Comparison of ENCODE assay signal across 20 cellular contexts in the genomic region with DNA sequence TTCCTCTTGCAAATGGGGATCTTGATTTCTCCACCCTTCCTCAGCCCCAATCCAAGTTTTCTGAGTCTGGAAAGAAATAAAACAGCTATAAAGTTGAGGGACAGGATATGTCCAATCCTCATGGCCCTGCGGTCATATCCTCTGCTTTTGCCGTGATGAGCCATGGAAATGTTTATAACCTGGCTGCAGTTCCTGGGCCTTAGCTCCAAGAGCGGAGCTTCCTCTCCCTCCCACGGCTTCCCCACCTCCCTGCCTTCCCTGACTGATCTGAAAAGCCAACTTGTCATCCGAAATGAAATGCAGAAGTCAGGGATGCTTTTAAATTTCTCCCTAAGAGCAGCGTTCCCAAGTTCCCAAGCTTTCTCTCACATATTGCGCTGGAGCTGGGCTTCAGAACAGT.
DNase-seq lines count a peak whose midpoint lies in the region; ATAC-seq and TF ChIP-seq lines count a peak whose summit lies in the region.
"Had no signal": no experiment of that assay in that cellular context is flagged by ENCODE, and none has a peak within 500 bp of the region (broad histone marks: within the 10 kb centered on the region; RNA-seq: fewer than 3 reads in every experiment).

No MANE protein-coding gene starts in this region.

- intact Hi-C loops in esophagus squamous epithelium (cut with DNase I), result no loop called here
- intact Hi-C loops in activated CD4-positive, alpha-beta T cell treated with anti-CD3 and anti-CD28 coated beads for 36 hours (cut with DNase I, micrococcal nuclease), result no loop called here

- H3K27me3 ChIP-seq in esophagus squamous epithelium, result no peaks in the 10 kb centered on the region
- no peaks in the 10 kb centered on the region for H3K27me3 ChIP-seq in suprapubic skin

- no peak for TF ChIP-seq POLR2A in esophagus squamous epithelium (IDR thresholded peaks at IDR 0.05)
- TF ChIP-seq POLR2A in suprapubic skin (IDR thresholded peaks at IDR 0.05), result no peak

- CTCF ChIA-PET in T-cell (lab: Charles Lee), result no interaction called here
- CTCF ChIA-PET in activated CD4-positive, alpha-beta T cell treated with anti-CD3 and anti-CD28 coated beads for 36 hours (lab: Charles Lee), result interaction anchor here (0.6 kb wide), 1 partner anchor 20 kb away, joined by 3 read pairs; no protein-coding TSS in a partner anchor

- ATAC-seq in T-cell (replicated peaks in 1 of 4), result no peak
- no peak for ATAC-seq in activated CD4-positive, alpha-beta T cell treated with anti-CD3 and anti-CD28 coated beads for 36 hours
- ATAC-seq: activated T-helper 17 cell treated with anti-CD3 and anti-CD28 coated beads, Interleukin-2, amount 50 U/mL, for 72 hours; stimulated activated naive CD8-positive, alpha-beta T cell treated with anti-CD3 and anti-CD28 coated beads, Interleukin-15, Interleukin-2, amounts not matched to agents 100 U/mL and 50 U/mL, for 24 hours had no signal

- H3K27me3 Mint-ChIP-seq in neural crest cell (ENCODE audit: low read depth), result no peaks in the 10 kb centered on the region
- peaks cover 0 to 4% of the 10 kb centered on the region in 2 donors for H3K27me3 Mint-ChIP-seq in T-cell
- no peaks in the 10 kb centered on the region for H3K27me3 Mint-ChIP-seq in activated CD4-positive, alpha-beta T cell treated with anti-CD3 and anti-CD28 coated beads for 36 hours
- H3K27me3 Mint-ChIP-seq: activated CD4-positive, alpha-beta T cell treated with anti-CD3 and anti-CD28 coated beads, Interleukin-2, amount 10 ng/mL, durations not matched to agents 24 days and 14 days; activated naive CD8-positive, alpha-beta T cell; activated T-helper 17 cell treated with anti-CD3 and anti-CD28 coated beads, Interleukin-2, amount 50 U/mL, for 72 hours; CD4-positive, alpha-beta T cell had no signal

- peak overlapping the region; percentile 64 for H3K27ac Mint-ChIP-seq in neural crest cell (ENCODE audit: unreplicated experiment)
- H3K27ac Mint-ChIP-seq in T-cell, result no peak overlapping the region
- no peak overlapping the region for H3K27ac Mint-ChIP-seq in activated CD4-positive, alpha-beta T cell treated with anti-CD3 and anti-CD28 coated beads for 36 hours
- H3K27ac Mint-ChIP-seq: activated CD4-positive, alpha-beta T cell treated with anti-CD3 and anti-CD28 coated beads, Interleukin-2, amount 10 ng/mL, durations not matched to agents 24 days and 14 days; activated naive CD8-positive, alpha-beta T cell; activated T-helper 17 cell treated with anti-CD3 and anti-CD28 coated beads, Interleukin-2, amount 50 U/mL, for 72 hours; CD4-positive, alpha-beta T cell; immature natural killer cell had no signal

- H3K36me3 ChIP-seq in esophagus squamous epithelium (no peaks in the 10 kb centered on the region), suprapubic skin (no peaks in the 10 kb centered on the region)

- no peaks in the 10 kb centered on the region for H3K9me3 ChIP-seq in esophagus squamous epithelium
- no peaks in the 10 kb centered on the region for H3K9me3 ChIP-seq in suprapubic skin

- DNase-seq in GM03348 (ENCODE audit: low spot score), result peak; percentile 61
- no peak for DNase-seq in esophagus squamous epithelium (lab: John Stamatoyannopoulos, UW)
- no peak for DNase-seq in neural crest cell (ENCODE audit: low read depth, low spot score)
- no peak for DNase-seq in suprapubic skin (ENCODE audit: low spot score in 2 of 2)
- DNase-seq in T-cell, result no peak
- DNase-seq in effector CD4-positive, alpha-beta T cell, result no peak
- no peak for DNase-seq in DMS79 (lab: John Stamatoyannopoulos, UW)
- no peak for DNase-seq in activated CD4-positive, alpha-beta T cell treated with anti-CD3 and anti-CD28 coated beads for 36 hours
- DNase-seq: activated CD4-positive, alpha-beta T cell treated with anti-CD3 and anti-CD28 coated beads, Interleukin-2, amount 10 ng/mL, durations not matched to agents 24 days and 14 days; CD4-positive, alpha-beta T cell; effector memory CD4-positive, alpha-beta T cell; immature natural killer cell; NCI-H1694; NCI-H774; OCI-M1; SHP77; stimulated activated naive CD8-positive, alpha-beta T cell treated with anti-CD3 and anti-CD28 coated beads, Interleukin-15, Interleukin-2, amounts not matched to agents 100 U/mL and 50 U/mL, for 24 hours had no signal

- H3K4me1 ChIP-seq in esophagus squamous epithelium (peaks cover 0 to 12% (median 0%) of the 10 kb centered on the region in 3 donors), suprapubic skin (peaks cover 13% of the 10 kb centered on the region)

- H3K9me3 Mint-ChIP-seq in neural crest cell, result peaks cover 15% of the 10 kb centered on the region
- H3K9me3 Mint-ChIP-seq in T-cell, result peaks cover 0 to 3% (median 0%) of the 10 kb centered on the region in 3 donors
- no peaks in the 10 kb centered on the region for H3K9me3 Mint-ChIP-seq in activated CD4-positive, alpha-beta T cell treated with anti-CD3 and anti-CD28 coated beads for 36 hours (ENCODE audit: low read depth)
- H3K9me3 Mint-ChIP-seq: activated CD4-positive, alpha-beta T cell treated with anti-CD3 and anti-CD28 coated beads, Interleukin-2, amount 10 ng/mL, durations not matched to agents 24 days and 14 days; activated T-helper 17 cell treated with anti-CD3 and anti-CD28 coated beads, Interleukin-2, amount 50 U/mL, for 72 hours; CD4-positive, alpha-beta T cell had no signal

- H3K4me3 Mint-ChIP-seq in neural crest cell (no peak overlapping the region), T-cell (no peak overlapping the region)
- H3K4me3 Mint-ChIP-seq in activated CD4-positive, alpha-beta T cell treated with anti-CD3 and anti-CD28 coated beads for 36 hours, result no peak overlapping the region
- H3K4me3 Mint-ChIP-seq: activated CD4-positive, alpha-beta T cell treated with anti-CD3 and anti-CD28 coated beads, Interleukin-2, amount 10 ng/mL, durations not matched to agents 24 days and 14 days; activated naive CD8-positive, alpha-beta T cell; activated T-helper 17 cell treated with anti-CD3 and anti-CD28 coated beads, Interleukin-2, amount 50 U/mL, for 72 hours; CD4-positive, alpha-beta T cell; immature natural killer cell had no signal

- H3K27ac ChIP-seq in esophagus squamous epithelium (peak overlapping the region in 3 of 4 donors; percentile 55 to 70 (median 67)), suprapubic skin (peak overlapping the region; percentile 73)

- peaks cover 7% of the 10 kb centered on the region for H3K4me1 Mint-ChIP-seq in neural crest cell
- no peaks in the 10 kb centered on the region for H3K4me1 Mint-ChIP-seq in T-cell
- no peaks in the 10 kb centered on the region for H3K4me1 Mint-ChIP-seq in activated CD4-positive, alpha-beta T cell treated with anti-CD3 and anti-CD28 coated beads for 36 hours
- H3K4me1 Mint-ChIP-seq: activated CD4-positive, alpha-beta T cell treated with anti-CD3 and anti-CD28 coated beads, Interleukin-2, amount 10 ng/mL, durations not matched to agents 24 days and 14 days; activated T-helper 17 cell treated with anti-CD3 and anti-CD28 coated beads, Interleukin-2, amount 50 U/mL, for 72 hours; immature natural killer cell had no signal

- WGBS in esophagus squamous epithelium, 2 donors, result 52 to 71% methylated on average over 6 of the region's 7 CpGs
- WGBS in suprapubic skin, result 78% methylated on average over 7 of the region's 7 CpGs

- POLR2A ChIA-PET in T-cell (lab: Charles Lee), result no interaction called here
- POLR2A ChIA-PET in activated CD4-positive, alpha-beta T cell treated with anti-CD3 and anti-CD28 coated beads for 36 hours (lab: Charles Lee), result interaction anchor here (0.6 kb wide), 1 partner anchor 181 kb away, joined by 4 read pairs; no protein-coding TSS in a partner anchor

- TF ChIP-seq CTCF in esophagus squamous epithelium (IDR thresholded peaks at IDR 0.05) (no peak), neural crest cell (conservative IDR thresholded peaks at IDR 0.05) (no peak), suprapubic skin (IDR thresholded peaks at IDR 0.05) (no peak)

- no peak for TF ChIP-seq EP300 in suprapubic skin (IDR thresholded peaks at IDR 0.05)

- H3K4me3 ChIP-seq in esophagus squamous epithelium, result no peak overlapping the region
- H3K4me3 ChIP-seq in suprapubic skin, result no peak overlapping the region
- H3K4me3 ChIP-seq: skin epidermis had no signal

- H3K36me3 Mint-ChIP-seq in neural crest cell (ENCODE audit: low read depth), result peaks cover 25% of the 10 kb centered on the region
- H3K36me3 Mint-ChIP-seq in T-cell, result no peaks in the 10 kb centered on the region
- no peaks in the 10 kb centered on the region for H3K36me3 Mint-ChIP-seq in activated CD4-positive, alpha-beta T cell treated with anti-CD3 and anti-CD28 coated beads for 36 hours (ENCODE audit: low read depth)
- H3K36me3 Mint-ChIP-seq: activated naive CD8-positive, alpha-beta T cell had no signal
